In the genomic region with DNA sequence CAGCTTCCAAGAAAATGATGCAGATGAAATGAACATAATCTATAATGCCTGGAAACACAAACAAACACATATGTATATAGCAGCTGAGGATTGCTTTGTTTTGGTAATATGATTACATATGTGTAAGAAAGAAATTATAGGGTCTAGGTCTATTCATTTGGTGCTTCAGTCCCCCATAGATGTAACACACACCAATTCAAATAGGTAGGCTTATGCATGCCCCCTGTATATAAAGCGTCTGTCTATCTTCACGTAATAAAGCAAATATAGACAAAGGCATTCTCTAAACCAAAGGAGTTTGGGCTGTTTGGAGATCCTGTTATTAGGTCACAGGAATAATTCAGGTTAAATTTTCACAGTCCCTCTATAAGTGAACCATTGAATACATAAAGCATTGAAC, we compare ENCODE assay signal across 29 cellular contexts.
"Had no signal": no experiment of that assay in that cellular context is flagged by ENCODE, and none has a peak within 500 bp of the region (broad histone marks: within the 10 kb centered on the region; RNA-seq: fewer than 3 reads in every experiment).

No MANE protein-coding gene starts in this region.

- ATAC-seq: activated CD8-positive, alpha-beta T cell treated with anti-CD3 and anti-CD28 coated beads, Interleukin-2, amount 10 ng/mL, durations not matched to agents 7 days and 5 days; K562; SK-N-SH treated with all-trans-retinoic acid at 6 μM for 48 hours; WTC11 had no signal

- H3K4me3 ChIP-seq: adrenal gland, breast epithelium, K562, Peyer's patch, SJSA1 had no signal

- H3K27me3 ChIP-seq: adrenal gland, breast epithelium, Peyer's patch, SJSA1 had no signal

- H3K4me1 ChIP-seq: adrenal gland, breast epithelium, Peyer's patch, SJSA1 had no signal

- H3K36me3 ChIP-seq: adrenal gland, breast epithelium, Peyer's patch, SJSA1 had no signal

- H3K36me3 Mint-ChIP-seq: activated naive CD8-positive, alpha-beta T cell treated with anti-CD3 and anti-CD28 coated beads, Interleukin-2, amount 10 ng/mL, durations not matched to agents 7 days and 5 days; WTC11 had no signal

- DNase-seq: activated CD4-positive, alpha-beta T cell treated with anti-CD3 and anti-CD28 coated beads for 48 hours; activated CD4-positive, alpha-beta T cell treated with anti-CD3 and anti-CD28 coated beads, Interleukin-2, amount 50 U/mL, for 4 hours; activated CD4-positive, CD25-positive, alpha-beta regulatory T cell treated with anti-CD3 and anti-CD28 coated beads, Interleukin-2, amount 50 U/mL, for 72 hours; activated CD8-positive, alpha-beta memory T cell treated with anti-CD3 and anti-CD28 coated beads, Interleukin-2, amount 50 U/mL, for 48 hours; activated CD8-positive, alpha-beta T cell treated with anti-CD3 and anti-CD28 coated beads, Interleukin-2, amount 10 ng/mL, durations not matched to agents 7 days and 5 days; activated naive CD4-positive, alpha-beta T cell treated with anti-CD3 and anti-CD28 coated beads, Interleukin-2, amount 50 U/mL, for 16 hours; activated naive CD8-positive, alpha-beta T cell treated with anti-CD3 and anti-CD28 coated beads, Interleukin-2, amount 10 ng/mL, durations not matched to agents 7 days and 5 days; activated T-cell treated with anti-CD3 and anti-CD28 coated beads, Interleukin-2, amount 50 U/mL, for 1 hour; adrenal gland; anterior cingulate cortex; central memory CD4-positive, alpha-beta T cell; Kasumi-1; NCI-H1048; NCI-H146; NCI-H187 treated with DMSO at 0.1 percent for 48 hours; NCI-H2081 treated with DMSO at 0.1 percent for 48 hours; NCI-H446; NCI-H524 treated with DMSO at 0.1 percent for 48 hours; NCI-H82; OCI-M1; Peyer's patch; SHP77; SW 1271 had no signal

- H3K9me3 Mint-ChIP-seq: WTC11 had no signal

- H3K9me3 ChIP-seq: adrenal gland, breast epithelium, Peyer's patch, SJSA1 had no signal

- H3K4me3 Mint-ChIP-seq: activated CD8-positive, alpha-beta T cell treated with anti-CD3 and anti-CD28 coated beads, Interleukin-2, amount 10 ng/mL, durations not matched to agents 7 days and 5 days; activated naive CD8-positive, alpha-beta T cell treated with anti-CD3 and anti-CD28 coated beads, Interleukin-2, amount 10 ng/mL, durations not matched to agents 7 days and 5 days; WTC11 had no signal

- H3K27ac Mint-ChIP-seq: activated CD8-positive, alpha-beta T cell treated with anti-CD3 and anti-CD28 coated beads, Interleukin-2, amount 10 ng/mL, durations not matched to agents 7 days and 5 days; activated naive CD8-positive, alpha-beta T cell treated with anti-CD3 and anti-CD28 coated beads, Interleukin-2, amount 10 ng/mL, durations not matched to agents 7 days and 5 days; WTC11 had no signal

- H3K4me1 Mint-ChIP-seq: activated naive CD8-positive, alpha-beta T cell treated with anti-CD3 and anti-CD28 coated beads, Interleukin-2, amount 10 ng/mL, durations not matched to agents 7 days and 5 days had no signal

- H3K27ac ChIP-seq: adrenal gland, breast epithelium, Peyer's patch, RWPE1, SJSA1 had no signal
